In the genomic region with DNA sequence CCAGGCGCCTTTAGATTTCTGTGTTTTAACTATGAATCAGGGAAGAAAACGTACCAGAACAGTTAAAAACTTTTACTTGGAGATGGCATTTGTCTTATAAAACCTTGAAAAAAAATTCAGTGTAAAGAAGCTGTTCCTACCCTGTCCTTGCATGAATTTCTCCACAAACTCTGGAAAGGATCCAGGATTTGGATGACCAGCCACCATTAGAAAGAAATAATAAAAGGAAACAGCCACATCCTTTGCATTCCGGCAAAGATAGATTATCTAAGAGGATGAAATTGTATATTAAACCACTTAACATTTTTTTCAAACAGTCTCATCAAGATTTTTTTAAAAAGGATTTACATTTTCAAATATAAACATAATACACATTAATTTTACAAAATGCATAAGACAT, we compare ENCODE assay signal across 17 cellular contexts. TPM values are rescaled to one million over a fixed set of nuclear protein-coding genes. Genes with fewer than 3 reads are reported as not detected.
DNase-seq lines count a peak whose midpoint lies in the region; FAIRE-seq and TF ChIP-seq lines count a peak whose summit lies in the region.
"Had no signal": no experiment of that assay in that cellular context is flagged by ENCODE, and none has a peak within 500 bp of the region (broad histone marks: within the 10 kb centered on the region; RNA-seq: fewer than 3 reads in every experiment).

No MANE protein-coding gene starts in this region.

- no peak for FAIRE-seq in HTR-8/SVneo (lab: Jason Lieb, UNC)

- H3K36me3 Mint-ChIP-seq in nephron (ENCODE audit: low read depth), result peaks cover 58% of the 10 kb centered on the region
- H3K36me3 Mint-ChIP-seq: CD8-positive, alpha-beta T cell; IgD-negative memory B cell had no signal

- no peak overlapping the region for H3K4me3 Mint-ChIP-seq in nephron
- H3K4me3 Mint-ChIP-seq: CD14-positive monocyte; CD8-positive, alpha-beta T cell; GM23338; IgD-negative memory B cell had no signal

- H3K27ac Mint-ChIP-seq in nephron, result peak overlapping the region in 2 of 3 experiments; percentile 33 to 48
- H3K27ac Mint-ChIP-seq: CD14-positive monocyte; CD8-positive, alpha-beta T cell; GM23338; IgD-negative memory B cell had no signal

- no peaks in the 10 kb centered on the region for H3K27me3 Mint-ChIP-seq in nephron (ENCODE audit: low read depth)

- H3K4me1 Mint-ChIP-seq in nephron, result peaks cover 4% of the 10 kb centered on the region
- H3K4me1 Mint-ChIP-seq: GM23338, IgD-negative memory B cell had no signal

- peaks cover 7% of the 10 kb centered on the region for H3K9me3 Mint-ChIP-seq in nephron
- H3K9me3 Mint-ChIP-seq: CD8-positive, alpha-beta T cell; GM23338 had no signal

- no peak for TF ChIP-seq CTCF in nephron (IDR thresholded peaks at IDR 0.05; ENCODE audit: unreplicated experiment in 3 of 3)

- DNase-seq in LHCN-M2 (ENCODE audit: low read depth) (peak; percentile 1), dermis blood vessel endothelial cell (peak; percentile 56), hepatic stellate cell (ENCODE audit: low spot score) (peak; percentile 7), HTR-8/SVneo (ENCODE audit: insufficient read length, low spot score) (no peak), NCI-H2081 treated with DMSO at 0.1 percent for 48 hours (lab: John Stamatoyannopoulos, UW) (no peak), SK-N-DZ (ENCODE audit: low spot score) (no peak)
- DNase-seq: Caco-2; CD8-positive, alpha-beta T cell; DND-41; GF-D8; H7 had no signal

RNA-seq across cellular contexts. Expression of gene SULT1E1, which starts 10.6 kb away (rescaled TPM):
- total RNA-seq in LHCN-M2 (2014; rRNA removed), result not detected in 2 replicates
- not detected for polyA plus RNA-seq in LHCN-M2 (2012)
- 1.2 and 2.4 TPM in 2 replicates for total RNA-seq in dermis blood vessel endothelial cell
- polyA plus RNA-seq in SK-N-DZ (2014; cell fraction: cytosol; rRNA removed), result not detected in 2 replicates
- not detected in 2 replicates for polyA plus RNA-seq in SK-N-DZ (2014; cell fraction: nucleus; rRNA removed)
- total RNA-seq: CD8-positive, alpha-beta T cell; GM23338; H7; HT-29 had no signal
- polyA plus RNA-seq: BJ, CD14-positive monocyte, GM23338, IgD-negative memory B cell had no signal

Comparison
In these comparisons a context has a peak if more than half of its experiments do, and no peak if none do; other contexts are left out.
1. DNase-seq: peak in LHCN-M2 (single experiment), dermis blood vessel endothelial cell (single experiment) and hepatic stellate cell (single experiment); none in HTR-8/SVneo (single experiment), NCI-H2081 treated with DMSO at 0.1 percent for 48 hours (single experiment) and SK-N-DZ (single experiment).